18 cellular contexts compared by ENCODE assay signal in the genomic region with DNA sequence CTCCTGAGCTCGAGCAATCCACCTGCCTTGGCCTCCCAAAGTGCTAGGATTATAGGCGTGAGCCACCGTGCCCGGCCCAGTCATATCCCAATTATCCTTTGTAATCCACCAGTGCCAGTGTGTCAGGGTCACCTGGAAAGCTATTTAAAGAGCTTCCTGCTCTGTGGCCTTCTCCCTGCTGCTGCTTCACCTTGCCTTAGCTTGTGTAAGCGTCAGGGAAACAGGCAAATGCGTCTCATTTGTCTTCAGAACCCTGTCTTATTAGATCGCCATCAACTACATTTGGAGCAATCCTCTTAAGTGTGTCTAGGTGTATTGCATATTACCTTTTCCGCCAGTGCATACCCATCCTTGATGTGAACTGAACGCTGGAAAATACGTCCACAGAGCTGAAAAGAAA.
"Had no signal": no experiment of that assay in that cellular context is flagged by ENCODE, and none has a peak within 500 bp of the region (broad histone marks: within the 10 kb centered on the region; RNA-seq: fewer than 3 reads in every experiment).

No MANE protein-coding gene starts in this region.

- H3K27ac Mint-ChIP-seq: mesothelial cell of epicardium; naive B cell; natural killer cell treated with Interleukin-12 subunit alpha and Interleukin-12 subunit beta and Interleukin-15 and Interleukin-18, amount 100 ng/mL, for 72 hours; stimulated activated naive CD8-positive, alpha-beta T cell treated with anti-CD3 and anti-CD28 coated beads, Interleukin-15, amount 100 ng/mL, for 72 hours had no signal

- H3K36me3 Mint-ChIP-seq: naive B cell had no signal

- DNase-seq: cortex of kidney; effector memory CD8-positive, alpha-beta T cell; heart left ventricle; kidney; mesenchymal stem cell; mucosa of descending colon; naive B cell; stimulated activated CD4-positive, alpha-beta T cell treated with anti-CD3 and anti-CD28 coated beads, Interleukin-12 subunit alpha, Interleukin-12 subunit beta, amount 100 ng/mL, for 4 hours; stimulated activated CD4-positive, alpha-beta T cell treated with anti-CD3 and anti-CD28 coated beads, Interleukin-1b, Interleukin-23, amount 100 ng/mL, for 48 hours; stimulated activated CD4-positive, alpha-beta T cell treated with anti-CD3 and anti-CD28 coated beads, Interleukin-4, amount 100 ng/mL, for 1 hour; stimulated activated CD8-positive, alpha-beta memory T cell treated with anti-CD3 and anti-CD28 coated beads, Interleukin-4, amount 100 ng/mL, for 48 hours; stimulated activated naive CD4-positive, alpha-beta T cell; stimulated activated naive CD8-positive, alpha-beta T cell treated with anti-CD3 and anti-CD28 coated beads, Interleukin-15, amount 100 ng/mL, for 72 hours; trophoblast cell had no signal

- H3K9me3 Mint-ChIP-seq: effector memory CD8-positive, alpha-beta T cell; mesothelial cell of epicardium; natural killer cell treated with Interleukin-12 subunit alpha and Interleukin-12 subunit beta and Interleukin-15 and Interleukin-18, amount 100 ng/mL, for 72 hours had no signal

- H3K4me3 Mint-ChIP-seq: effector memory CD8-positive, alpha-beta T cell; mesothelial cell of epicardium; naive B cell; natural killer cell treated with Interleukin-12 subunit alpha and Interleukin-12 subunit beta and Interleukin-15 and Interleukin-18, amount 100 ng/mL, for 72 hours; stimulated activated naive CD8-positive, alpha-beta T cell treated with anti-CD3 and anti-CD28 coated beads, Interleukin-15, amount 100 ng/mL, for 72 hours had no signal

- ATAC-seq: effector memory CD8-positive, alpha-beta T cell; heart left ventricle; left lobe of liver; mucosa of descending colon; natural killer cell treated with Interleukin-12 subunit alpha and Interleukin-12 subunit beta and Interleukin-15 and Interleukin-18, amount 100 ng/mL, for 72 hours; sciatic nerve; stimulated activated naive CD8-positive, alpha-beta T cell treated with anti-CD3 and anti-CD28 coated beads, Interleukin-15, amount 100 ng/mL, for 72 hours had no signal
